ENCODE assay signal across 13 cellular contexts in the genomic region with DNA sequence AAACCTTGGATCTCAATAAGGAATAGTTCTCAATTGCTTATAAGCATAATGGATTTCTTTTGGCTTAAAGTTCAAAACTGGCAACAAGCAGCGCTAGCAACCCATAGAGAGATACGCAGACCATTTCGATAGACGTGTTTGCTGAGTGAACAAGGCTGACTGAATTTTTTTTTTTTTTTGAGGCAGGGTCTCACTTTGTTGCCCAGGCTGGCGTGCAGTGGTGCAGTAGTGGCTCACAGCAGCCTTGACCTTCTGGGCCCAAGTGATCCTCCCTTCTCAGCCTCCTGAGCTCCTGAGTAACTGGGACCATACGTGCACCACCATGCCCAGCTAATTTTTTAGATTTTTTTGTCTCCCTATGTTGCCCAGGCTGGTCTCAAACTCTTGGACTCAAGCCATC. TPM values are rescaled to one million over a fixed set of nuclear protein-coding genes. Genes with fewer than 3 reads are reported as not detected.
A peak's percentile ranks its signal among the peaks of the same experiment; 100 is the strongest.
DNase-seq lines count a peak whose midpoint lies in the region; ATAC-seq and TF ChIP-seq lines count a peak whose summit lies in the region.
"Had no signal": no experiment of that assay in that cellular context is flagged by ENCODE, and none has a peak within 500 bp of the region (broad histone marks: within the 10 kb centered on the region; RNA-seq: fewer than 3 reads in every experiment).

No MANE protein-coding gene starts in this region.

- H3K36me3 ChIP-seq in CD4-positive, CD25-positive, alpha-beta regulatory T cell (ENCODE audit: control insufficient read depth, insufficient read depth, low read length): peaks cover 5% of the 10 kb centered on the region
- peaks cover 30% of the 10 kb centered on the region for H3K36me3 ChIP-seq in OCI-LY3 (replicated peaks; ENCODE audit: low read depth, low read length)
- H3K36me3 ChIP-seq in upper lobe of left lung: peaks cover 0 to 3% (median 0%) of the 10 kb centered on the region in 4 donors

- H3K9me3 ChIP-seq in CD4-positive, CD25-positive, alpha-beta regulatory T cell (ENCODE audit: control insufficient read depth in 2 of 2, low read length in 2 of 2): no peaks in the 10 kb centered on the region
- H3K9me3 ChIP-seq in OCI-LY3 (ENCODE audit: insufficient read depth, low read length) (no peaks in the 10 kb centered on the region), upper lobe of left lung (no peaks in the 10 kb centered on the region)
- H3K9me3 ChIP-seq: BE2C had no signal

- 90 to 96% methylated on average over 6 of the region's 6 CpGs for WGBS in upper lobe of left lung, 2 donors

- no peaks in the 10 kb centered on the region for H3K27me3 ChIP-seq in CD4-positive, CD25-positive, alpha-beta regulatory T cell (ENCODE audit: control insufficient read depth, insufficient read depth, low read length)
- H3K27me3 ChIP-seq in OCI-LY3 (ENCODE audit: low read depth, low read length): no peaks in the 10 kb centered on the region
- peaks cover 0 to 11% (median 0%) of the 10 kb centered on the region in 4 donors for H3K27me3 ChIP-seq in upper lobe of left lung
- H3K27me3 ChIP-seq: BE2C had no signal

- no peak overlapping the region for H3K4me3 ChIP-seq in CD4-positive, CD25-positive, alpha-beta regulatory T cell (ENCODE audit: low read depth, low read length)
- no peak overlapping the region for H3K4me3 ChIP-seq in OCI-LY3 (ENCODE audit: low read length)
- H3K4me3 ChIP-seq in upper lobe of left lung: no peak overlapping the region

- H3K4me1 ChIP-seq in CD4-positive, CD25-positive, alpha-beta regulatory T cell (ENCODE audit: control insufficient read depth, insufficient read depth, low read length, poor library complexity, severe bottlenecking): peaks cover 38% of the 10 kb centered on the region
- H3K4me1 ChIP-seq in OCI-LY3 (ENCODE audit: low read length) (peaks cover 55% of the 10 kb centered on the region), upper lobe of left lung (peaks cover 9 to 20% (median 13%) of the 10 kb centered on the region in 4 donors)

- H3K9me3 Mint-ChIP-seq in CD4-positive, CD25-positive, alpha-beta regulatory T cell: no peaks in the 10 kb centered on the region
- H3K9me3 Mint-ChIP-seq in natural killer cell: no peaks in the 10 kb centered on the region
- H3K9me3 Mint-ChIP-seq: GM23338 had no signal

- H3K4me1 Mint-ChIP-seq in CD4-positive, CD25-positive, alpha-beta regulatory T cell: peaks cover 29 to 56% (median 39%) of the 10 kb centered on the region in 4 donors
- peaks cover 36 to 47% of the 10 kb centered on the region in 2 donors for H3K4me1 Mint-ChIP-seq in natural killer cell

- H3K27ac Mint-ChIP-seq in CD4-positive, CD25-positive, alpha-beta regulatory T cell: peak overlapping the region in 2 of 3 donors; percentile 18 to 77
- peak overlapping the region; percentile 89 to 92 for H3K27ac Mint-ChIP-seq in natural killer cell
- H3K27ac Mint-ChIP-seq: GM23338 had no signal

- H3K79me2 ChIP-seq in OCI-LY3 (ENCODE audit: low read length): no peaks in the 10 kb centered on the region

- peak overlapping the region; percentile 94; the same call in 1 of the 2 replicates for H3K4me2 ChIP-seq in OCI-LY3 (ENCODE audit: low read length)

- H3K4me3 Mint-ChIP-seq in CD4-positive, CD25-positive, alpha-beta regulatory T cell: peak overlapping the region; percentile 29 to 88 (median 82)
- H3K4me3 Mint-ChIP-seq in natural killer cell: peak overlapping the region; percentile 94

- H3K9ac ChIP-seq in OCI-LY3 (ENCODE audit: low read length): no peak overlapping the region

- no peak for ATAC-seq in CD4-positive, CD25-positive, alpha-beta regulatory T cell (ENCODE audit: low read depth in 2 of 2)
- ATAC-seq in natural killer cell (no peak), upper lobe of left lung (ENCODE audit: low FRiP score in 2 of 2) (no peak), HG03442 (IDR thresholded peaks at IDR 0.05; ENCODE audit: unreplicated experiment) (no peak)

- H2AFZ ChIP-seq in OCI-LY3 (ENCODE audit: low read depth, low read length): no peak overlapping the region
- H2AFZ ChIP-seq: GM23338 had no signal

- no peak for TF ChIP-seq EP300 in upper lobe of left lung (IDR thresholded peaks at IDR 0.05)

- TF ChIP-seq CTCF in 22Rv1 (IDR thresholded peaks at IDR 0.05) (no peak), OCI-LY3 (IDR thresholded peaks at IDR 0.05; ENCODE audit: low read depth, low read length) (no peak), natural killer cell (IDR thresholded peaks at IDR 0.05) (no peak), upper lobe of left lung (IDR thresholded peaks at IDR 0.05) (no peak)

- H4K20me1 ChIP-seq in OCI-LY3 (ENCODE audit: insufficient read depth, low read length): peaks cover 10% of the 10 kb centered on the region

- intact Hi-C loops in natural killer cell (cut with micrococcal nuclease): no loop called here

- peaks cover 5% of the 10 kb centered on the region for H3K36me3 Mint-ChIP-seq in CD4-positive, CD25-positive, alpha-beta regulatory T cell
- H3K36me3 Mint-ChIP-seq in natural killer cell: no peaks in the 10 kb centered on the region

- H3K27ac ChIP-seq in 22Rv1 (0 out of 2 replicates have a peak overlapping the region, but pooled peaks have one; percentile 34), OCI-LY3 (ENCODE audit: low read length) (no peak overlapping the region), upper lobe of left lung (no peak overlapping the region)
- no peak overlapping the region for H3K27ac ChIP-seq in CD4-positive, CD25-positive, alpha-beta regulatory T cell (ENCODE audit: insufficient read depth, low read length, poor library complexity, severe bottlenecking)
- H3K27ac ChIP-seq: SK-N-MC had no signal

- TF ChIP-seq POLR2A in upper lobe of left lung (IDR thresholded peaks at IDR 0.05): no peak

- no peaks in the 10 kb centered on the region for H3K27me3 Mint-ChIP-seq in CD4-positive, CD25-positive, alpha-beta regulatory T cell
- no peaks in the 10 kb centered on the region for H3K27me3 Mint-ChIP-seq in natural killer cell (ENCODE audit: low read depth in 2 of 2)

- DNase-seq in CD4-positive, CD25-positive, alpha-beta regulatory T cell: no peak
- DNase-seq in natural killer cell: no peak
- DNase-seq in upper lobe of left lung: no peak
- DNase-seq in activated effector memory CD4-positive, alpha-beta T cell treated with Interleukin-2 at 50 U/mL for 16 hours: no peak
- DNase-seq: BE2C, Kasumi-1, NCI-H187 treated with DMSO at 0.1 percent for 48 hours, NCI-H446 had no signal

RNA-seq across cellular contexts. Expression of gene AKAP5, which starts 1.4 kb away (rescaled TPM):
- 1.3 TPM for total RNA-seq in CD4-positive, CD25-positive, alpha-beta regulatory T cell
- under 1 TPM in 3 of 4 donors, not detected in 1; 0.08 to 0.92 (median 0.17) TPM for polyA plus RNA-seq in CD4-positive, CD25-positive, alpha-beta regulatory T cell
- total RNA-seq in natural killer cell (10 to 100 TPM; 11.1 to 16.3 (median 12.0) TPM), upper lobe of left lung (1 to 10 TPM; 1.0 to 5.4 (median 2.5) TPM)

RNA-seq across cellular contexts. Expression of gene ZBTB25, which starts 39.8 kb away (rescaled TPM):
- 78.0 TPM for total RNA-seq in CD4-positive, CD25-positive, alpha-beta regulatory T cell
- 10 to 100 TPM; 34.8 to 39.7 (median 37.1) TPM for polyA plus RNA-seq in CD4-positive, CD25-positive, alpha-beta regulatory T cell
- 10 to 100 TPM; 29.7 to 36.7 (median 31.1) TPM for total RNA-seq in natural killer cell
- total RNA-seq in upper lobe of left lung: 10 to 100 TPM in 3 of 6 donors, 1 to 10 TPM in 3; 5.9 to 31.4 (median 10.3) TPM

RNA-seq across cellular contexts. Expression of gene ZBTB1, which starts 40.7 kb away (rescaled TPM):
- total RNA-seq in CD4-positive, CD25-positive, alpha-beta regulatory T cell: 167 TPM
- polyA plus RNA-seq in CD4-positive, CD25-positive, alpha-beta regulatory T cell: 10 to 100 TPM; 53.5 to 58.6 (median 56.5) TPM
- total RNA-seq in natural killer cell (100 to 1,000 TPM; 146 to 166 (median 151) TPM), upper lobe of left lung (10 to 100 TPM; 34.3 to 74.0 (median 43.2) TPM)
